23 cellular contexts compared by ENCODE assay signal in the genomic region with DNA sequence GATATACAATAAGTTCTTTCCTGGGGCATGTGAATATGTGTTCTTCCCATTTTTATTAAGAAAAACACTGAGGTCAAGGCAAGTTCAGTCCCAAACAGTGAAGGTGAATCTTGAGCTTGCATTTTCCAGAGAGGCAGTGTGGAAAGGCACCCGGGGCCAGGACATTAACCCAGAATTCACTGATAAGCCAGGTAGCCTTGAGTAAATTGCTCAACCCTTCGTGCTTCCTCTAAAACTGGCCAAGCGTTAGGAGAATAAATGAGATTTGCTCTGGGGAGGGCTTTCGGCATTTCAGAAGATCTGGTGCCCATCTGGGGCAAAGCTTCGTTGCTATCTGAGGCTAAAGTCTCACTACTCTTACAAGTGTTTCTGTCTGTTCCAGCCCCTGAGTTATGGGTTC. TPM values are rescaled to one million over a fixed set of nuclear protein-coding genes. Genes with fewer than 3 reads are reported as not detected.
DNase-seq lines count a peak whose midpoint lies in the region; ATAC-seq and TF ChIP-seq lines count a peak whose summit lies in the region.
"Had no signal": no experiment of that assay in that cellular context is flagged by ENCODE, and none has a peak within 500 bp of the region (broad histone marks: within the 10 kb centered on the region; RNA-seq: fewer than 3 reads in every experiment).

No MANE protein-coding gene starts in this region.

- intact Hi-C loops in adrenal gland (cut with DNase I) = no loop called here

- H3K36me3 Mint-ChIP-seq in nephron (ENCODE audit: low read depth) (peaks cover 3% of the 10 kb centered on the region), neural progenitor cell (peaks cover 3% of the 10 kb centered on the region), type B pancreatic cell (no peaks in the 10 kb centered on the region)
- H3K36me3 Mint-ChIP-seq: CD8-positive, alpha-beta T cell had no signal

- peaks cover 7% of the 10 kb centered on the region for H3K9me3 Mint-ChIP-seq in nephron
- peaks cover 13% of the 10 kb centered on the region for H3K9me3 Mint-ChIP-seq in neural progenitor cell
- peaks cover 5% of the 10 kb centered on the region for H3K9me3 Mint-ChIP-seq in type B pancreatic cell
- H3K9me3 Mint-ChIP-seq: CD4-positive, alpha-beta T cell; CD8-positive, alpha-beta T cell had no signal

- DNase-seq in adrenal gland (peak in 6 of 7 donors; percentile 44 to 67 (median 52)), neural progenitor cell (ENCODE audit: low spot score) (no peak), type B pancreatic cell (ENCODE audit: extremely low spot score, unreplicated experiment) (no peak), NCI-H2081 treated with DMSO at 0.1 percent for 48 hours (lab: John Stamatoyannopoulos, UW) (no peak), NCI-H774 (lab: John Stamatoyannopoulos, UW) (no peak)
- DNase-seq: 8988T; ACHN; BE2C; Caco-2; Calu3; CD4-positive, alpha-beta T cell; CD8-positive, alpha-beta T cell; DMS 273 treated with DMSO at 0.1 percent for 48 hours; DMS153; DMS53; DND-41; EL; GDM1 had no signal

- ATAC-seq in GM19035 (IDR thresholded peaks at IDR 0.05; ENCODE audit: unreplicated experiment) (no peak), GM18498 (IDR thresholded peaks at IDR 0.05; ENCODE audit: unreplicated experiment) (no peak)
- ATAC-seq: CD8-positive, alpha-beta T cell had no signal

- no peak for TF ChIP-seq POLR2A in adrenal gland (IDR thresholded peaks at IDR 0.05)

- H2AFZ ChIP-seq in neural progenitor cell (replicated peaks) = no peak overlapping the region

- peaks cover 16% of the 10 kb centered on the region for H3K4me1 Mint-ChIP-seq in nephron
- peaks cover 65% of the 10 kb centered on the region for H3K4me1 Mint-ChIP-seq in neural progenitor cell
- peaks cover 17% of the 10 kb centered on the region for H3K4me1 Mint-ChIP-seq in type B pancreatic cell (ENCODE audit: unreplicated experiment)

- H3K36me3 ChIP-seq in adrenal gland (replicated peaks in 1 of 2) (no peaks in the 10 kb centered on the region), neural progenitor cell (no peaks in the 10 kb centered on the region)
- H3K36me3 ChIP-seq: BE2C, BLaER1 had no signal

- no peak overlapping the region for H3K9ac ChIP-seq in neural progenitor cell
- H3K9ac ChIP-seq: BLaER1 had no signal

- H3K27me3 ChIP-seq in adrenal gland (no peaks in the 10 kb centered on the region), neural progenitor cell (no peaks in the 10 kb centered on the region)
- H3K27me3 ChIP-seq: BE2C had no signal

- no peaks in the 10 kb centered on the region for H3F3A ChIP-seq in neural progenitor cell (ENCODE audit: low read depth)

- H3K4me1 ChIP-seq in adrenal gland (replicated peaks in 1 of 2) = peaks cover 0 to 7% of the 10 kb centered on the region in 2 donors
- no peaks in the 10 kb centered on the region for H3K4me1 ChIP-seq in neural progenitor cell
- H3K4me1 ChIP-seq: BE2C had no signal

- TF ChIP-seq CTCF in adrenal gland (IDR thresholded peaks at IDR 0.05) = no peak
- TF ChIP-seq CTCF in nephron (IDR thresholded peaks at IDR 0.05; ENCODE audit: unreplicated experiment in 3 of 3) = no peak
- TF ChIP-seq CTCF in neural progenitor cell (IDR thresholded peaks at IDR 0.05) = no peak
- TF ChIP-seq CTCF in type B pancreatic cell (conservative IDR thresholded peaks at IDR 0.05) = no peak

- H3K27ac Mint-ChIP-seq in nephron (peak overlapping the region in 2 of 3 experiments; percentile 3 to 54), neural progenitor cell (peak overlapping the region; percentile 91), type B pancreatic cell (no peak overlapping the region)
- H3K27ac Mint-ChIP-seq: CD4-positive, alpha-beta T cell; CD8-positive, alpha-beta T cell had no signal

- no peaks in the 10 kb centered on the region for H3K9me3 ChIP-seq in adrenal gland (replicated peaks in 1 of 3)
- no peaks in the 10 kb centered on the region for H3K9me3 ChIP-seq in neural progenitor cell (ENCODE audit: low read depth)
- H3K9me3 ChIP-seq: BE2C, BLaER1, Caco-2 had no signal

- H3K79me2 ChIP-seq in neural progenitor cell (ENCODE audit: low read depth) = no peaks in the 10 kb centered on the region

- no peak overlapping the region for H3K27ac ChIP-seq in adrenal gland
- no peak overlapping the region for H3K27ac ChIP-seq in neural progenitor cell
- H3K27ac ChIP-seq: BLaER1, C4-2B had no signal

- no peak overlapping the region for H3K4me3 ChIP-seq in adrenal gland
- H3K4me3 ChIP-seq in neural progenitor cell = no peak overlapping the region
- H3K4me3 ChIP-seq: BLaER1 had no signal

- H3K4me3 Mint-ChIP-seq in nephron (no peak overlapping the region), neural progenitor cell (peak overlapping the region; percentile 30), type B pancreatic cell (peak overlapping the region; percentile 35)
- H3K4me3 Mint-ChIP-seq: CD4-positive, alpha-beta T cell; CD8-positive, alpha-beta T cell had no signal

- 31 to 46% (median 34%) methylated on average over 5 of the region's 5 CpGs for WGBS in adrenal gland, 4 donors

- H3K27me3 Mint-ChIP-seq in nephron (ENCODE audit: low read depth) (peaks cover 4% of the 10 kb centered on the region), neural progenitor cell (ENCODE audit: insufficient read depth, low read depth) (no peaks in the 10 kb centered on the region), type B pancreatic cell (no peaks in the 10 kb centered on the region)

- H4K20me1 ChIP-seq in neural progenitor cell (ENCODE audit: low read depth) = no peaks in the 10 kb centered on the region
- H4K20me1 ChIP-seq: BLaER1 had no signal

- H3K4me2 ChIP-seq in neural progenitor cell = no peak overlapping the region

RNA-seq across cellular contexts. Expression of a gene that starts 57.1 kb away (rescaled TPM):
- 10 to 100 TPM; 20.5 to 45.9 (median 30.0) TPM for total RNA-seq in adrenal gland
- 10 to 100 TPM in 1 of 3 donors, 1 to 10 TPM in 2; 5.9 to 63.4 (median 7.8) TPM for polyA plus RNA-seq in adrenal gland
- total RNA-seq in neural progenitor cell (ENCODE audit: low replicate concordance) = 6.1 and 9.1 TPM in 2 replicates
- total RNA-seq in type B pancreatic cell (ENCODE audit: low replicate concordance) = 21.9 and 33.7 TPM in 2 replicates

Comparison
In these comparisons a context has a peak if more than half of its experiments do, and no peak if none do; other contexts are left out.
1. DNase-seq: peak in adrenal gland (6 of 7); none in neural progenitor cell (single experiment), type B pancreatic cell (single experiment), NCI-H2081 treated with DMSO at 0.1 percent for 48 hours (single experiment) and NCI-H774 (single experiment).
2. H3K4me3 Mint-ChIP-seq: peak in neural progenitor cell (single experiment) and type B pancreatic cell (single experiment); none in nephron (0 of 3).